In the genomic region with DNA sequence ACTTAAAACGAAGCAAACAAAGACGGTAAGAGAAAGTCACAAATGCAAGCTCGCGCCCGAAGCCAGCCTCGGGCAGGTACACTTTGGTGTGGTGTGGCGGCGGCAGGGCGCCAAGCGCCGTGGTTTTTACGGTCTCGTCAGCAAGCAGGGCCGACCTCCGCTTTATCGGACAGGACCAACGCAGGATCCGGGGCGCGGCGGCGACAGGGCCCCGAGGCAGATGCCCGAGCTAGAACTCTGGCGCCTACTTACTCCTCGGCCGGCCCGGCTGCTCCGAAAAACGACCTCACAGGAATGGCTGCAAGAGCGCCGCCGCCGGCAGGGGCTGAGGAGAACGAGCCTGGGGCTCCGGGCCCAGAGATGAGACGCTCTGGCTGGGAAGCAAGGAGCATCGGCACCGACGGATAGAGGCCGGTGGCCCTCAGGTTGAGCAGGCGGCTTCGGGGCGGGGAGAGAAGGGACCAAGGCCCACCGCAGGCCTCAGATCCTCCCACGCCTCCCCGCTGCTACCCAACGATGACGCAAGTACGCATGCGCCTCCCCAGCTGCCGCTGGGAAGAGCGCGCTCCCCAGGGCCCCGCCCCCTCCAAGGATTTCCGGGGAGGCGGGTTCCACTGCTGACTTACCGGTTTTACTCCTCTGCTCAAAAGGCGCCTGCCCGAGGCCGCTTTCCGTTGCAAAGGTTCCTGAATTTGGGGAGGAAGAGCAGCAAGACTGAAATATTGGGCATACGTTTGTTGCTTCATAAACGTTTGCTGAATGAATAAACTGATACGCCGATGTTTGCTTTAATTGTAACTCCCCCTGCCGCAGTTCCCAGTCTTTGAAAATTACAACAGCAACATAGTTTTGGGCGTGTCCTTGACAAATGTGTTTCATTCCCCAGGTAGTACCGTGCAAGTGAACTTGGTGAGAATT, we compare ENCODE assay signal across 8 cellular contexts.
A peak's percentile ranks its signal among the peaks of the same experiment; 100 is the strongest.
DNase-seq lines count a peak whose midpoint lies in the region; ATAC-seq and FAIRE-seq lines count a peak whose summit lies in the region.

No MANE protein-coding gene starts in this region.

- H3K4me3 ChIP-seq in HUES6 (ENCODE audit: low read depth, low read length) (peak overlapping the region; percentile 86), NT2/D1 (ENCODE audit: insufficient read length, low read depth) (peak overlapping the region; percentile 77), mesodermal cell (ENCODE audit: extremely low read depth, insufficient read depth, low read length, poor library complexity, severe bottlenecking) (peak overlapping the region; percentile 65)

- H3K27me3 ChIP-seq in HUES6 (ENCODE audit: control insufficient read depth, insufficient read depth, low read length) (no peaks in the 10 kb centered on the region), NT2/D1 (ENCODE audit: insufficient read depth, insufficient read length) (no peaks in the 10 kb centered on the region)

- DNase-seq in DMS 273 (lab: John Stamatoyannopoulos, UW; ENCODE audit: unreplicated experiment) (peak; percentile 99), NT2/D1 (ENCODE audit: low read depth, low spot score) (peak; percentile 91)
- peak; percentile 93 for DNase-seq in activated CD8-positive, alpha-beta memory T cell treated with anti-CD3 and anti-CD28 coated beads, Interleukin-2, amount 50 U/mL, for 24 hours (ENCODE audit: extremely low read depth)
- peak; percentile 94 for DNase-seq in stimulated activated CD8-positive, alpha-beta memory T cell treated with anti-CD3 and anti-CD28 coated beads, Interleukin-15, amount 100 ng/mL, for 24 hours (ENCODE audit: low read depth)

- H3K4me1 ChIP-seq in HUES6 (ENCODE audit: control insufficient read depth, insufficient read depth, low read length): peaks cover 10% of the 10 kb centered on the region
- H3K4me1 ChIP-seq in NT2/D1 (ENCODE audit: insufficient read depth, insufficient read length): no peaks in the 10 kb centered on the region
- peaks cover 15% of the 10 kb centered on the region for H3K4me1 ChIP-seq in mesodermal cell (ENCODE audit: control insufficient read depth, insufficient read depth, low read length, poor library complexity, severe bottlenecking)

- WGBS in mesodermal cell (ENCODE audit: insufficient coverage in 2 of 2), 2 experiments: 1% methylated on average over 60 to 67 of the region's 69 CpGs

- H3K27ac ChIP-seq in HUES6 (ENCODE audit: low read depth, low read length) (peak overlapping the region; percentile 95), mesodermal cell (ENCODE audit: low read depth, low read length, severe bottlenecking) (peak overlapping the region; percentile 96)

- peak; percentile 70 for FAIRE-seq in endometrium (lab: Jason Lieb, UNC)

- peak; percentile 69 for ATAC-seq in GM21447 (IDR thresholded peaks at IDR 0.05; ENCODE audit: unreplicated experiment)

- H3K36me3 ChIP-seq in HUES6 (ENCODE audit: control insufficient read depth, insufficient read depth, low read length): peaks cover 7% of the 10 kb centered on the region; the same call in 1 of the 2 replicates
- H3K36me3 ChIP-seq in NT2/D1 (ENCODE audit: insufficient read depth, insufficient read length, low read length): peaks cover 4% of the 10 kb centered on the region
- H3K36me3 ChIP-seq in mesodermal cell (ENCODE audit: control insufficient read depth, insufficient read depth, low read length): peaks cover 19% of the 10 kb centered on the region

- no peaks in the 10 kb centered on the region; the same call in 1 of the 2 replicates for H3K9me3 ChIP-seq in HUES6 (ENCODE audit: control insufficient read depth, insufficient read depth, low read depth, low read length)
- H3K9me3 ChIP-seq in NT2/D1 (ENCODE audit: insufficient read depth, low read length): no peaks in the 10 kb centered on the region
- H3K9me3 ChIP-seq in mesodermal cell (ENCODE audit: control insufficient read depth, low read length): no peaks in the 10 kb centered on the region

- H3K9ac ChIP-seq in HUES6 (ENCODE audit: low read length) (peak overlapping the region; percentile 93), NT2/D1 (ENCODE audit: insufficient read length, low read depth) (peak overlapping the region; percentile 89)

Comparison
In these comparisons a context has a peak if more than half of its experiments do, and no peak if none do; other contexts are left out.
1. Peak in every context shown above with its lines: DNase-seq, ATAC-seq, H3K4me3 ChIP-seq and H3K27ac ChIP-seq.